ENCODE assay signal across 20 cellular contexts in the genomic region with DNA sequence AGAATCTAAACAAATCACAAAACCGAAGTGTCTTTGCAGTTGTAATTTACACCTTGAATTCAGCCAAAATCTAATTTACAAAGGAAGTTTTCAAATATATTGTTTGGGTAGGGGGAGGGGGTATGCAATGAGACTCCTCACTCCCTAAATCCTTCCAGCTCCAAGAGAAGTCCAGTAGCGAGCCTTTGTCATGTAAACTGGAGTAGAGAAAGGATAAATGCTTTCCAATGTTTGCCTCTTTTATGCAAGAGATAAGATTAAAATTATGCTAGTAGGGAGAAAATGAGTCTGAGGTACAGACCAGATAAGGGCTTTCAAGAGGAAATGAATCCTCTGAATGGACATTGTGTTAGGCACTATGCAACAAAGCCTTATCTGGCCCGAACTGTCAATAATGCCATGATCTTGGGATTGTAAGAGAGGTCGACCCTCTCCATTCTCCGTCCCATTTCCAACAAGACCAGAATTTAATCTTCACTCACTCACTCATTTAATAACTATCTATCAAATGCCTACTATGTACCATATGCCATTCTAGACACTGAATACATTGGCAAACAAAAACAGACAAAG.
"Had no signal": no experiment of that assay in that cellular context is flagged by ENCODE, and none has a peak within 500 bp of the region (broad histone marks: within the 10 kb centered on the region; RNA-seq: fewer than 3 reads in every experiment).

No MANE protein-coding gene starts in this region.

- H3K9me3 ChIP-seq: ascending aorta, breast epithelium, mucosa of descending colon, testis had no signal

- H3K9me3 Mint-ChIP-seq: activated T-helper 17 cell treated with anti-CD3 and anti-CD28 coated beads, Interleukin-2, amount 50 U/mL, for 72 hours; effector memory CD8-positive, alpha-beta T cell; T-helper 1 cell treated with Interleukin-12 subunit alpha and Interleukin-12 subunit beta and Interleukin-4 antibody, amounts not matched to agents 30 μg/mL and 1 μg/mL, for 36 hours had no signal

- H3K4me1 Mint-ChIP-seq: activated T-helper 17 cell treated with anti-CD3 and anti-CD28 coated beads, Interleukin-2, amount 50 U/mL, for 72 hours; naive thymus-derived CD4-positive, alpha-beta T cell had no signal

- DNase-seq: activated naive CD4-positive, alpha-beta T cell treated with Interleukin-2 at 50 U/mL for 16 hours; effector memory CD8-positive, alpha-beta T cell; foreskin melanocyte; head of caudate nucleus; kidney; left lung; mammary epithelial cell; mucosa of descending colon; naive thymus-derived CD4-positive, alpha-beta T cell; stimulated activated CD4-positive, alpha-beta T cell treated with anti-CD3 and anti-CD28 coated beads, Interleukin-12 subunit alpha, Interleukin-12 subunit beta, amount 100 ng/mL, for 4 hours; stimulated activated CD4-positive, alpha-beta T cell treated with anti-CD3 and anti-CD28 coated beads, Interleukin-2, amount 100 ng/mL, for 24 hours; stomach; testis had no signal

- H3K27ac Mint-ChIP-seq: activated T-helper 17 cell treated with anti-CD3 and anti-CD28 coated beads, Interleukin-2, amount 50 U/mL, for 72 hours; dendritic cell treated with granulocyte-macrophage colony-stimulating factor and Interleukin-4, amounts not matched to agents 40 ng/mL and 50 ng/mL, for 4 days; effector memory CD8-positive, alpha-beta T cell; T-helper 1 cell treated with Interleukin-12 subunit alpha and Interleukin-12 subunit beta and Interleukin-4 antibody, amounts not matched to agents 30 μg/mL and 1 μg/mL, for 36 hours had no signal

- H3K4me3 Mint-ChIP-seq: activated T-helper 17 cell treated with anti-CD3 and anti-CD28 coated beads, Interleukin-2, amount 50 U/mL, for 72 hours; dendritic cell treated with granulocyte-macrophage colony-stimulating factor and Interleukin-4, amounts not matched to agents 40 ng/mL and 50 ng/mL, for 4 days; effector memory CD8-positive, alpha-beta T cell; naive thymus-derived CD4-positive, alpha-beta T cell; T-helper 1 cell treated with Interleukin-12 subunit alpha and Interleukin-12 subunit beta and Interleukin-4 antibody, amounts not matched to agents 30 μg/mL and 1 μg/mL, for 36 hours had no signal

- H3K27ac ChIP-seq: ascending aorta, breast epithelium, epithelial cell of prostate, left lung, stomach, testis had no signal

- H3K27me3 ChIP-seq: ascending aorta, breast epithelium, left lung, stomach, testis had no signal

- ATAC-seq: activated CD4-positive, CD25-positive, alpha-beta regulatory T cell treated with anti-CD3 and anti-CD28 coated beads, Interleukin-2, amount 50 U/mL, for 24 hours; activated T-helper 17 cell treated with anti-CD3 and anti-CD28 coated beads, Interleukin-2, amount 50 U/mL, for 72 hours; effector memory CD8-positive, alpha-beta T cell; left lung; mucosa of descending colon; naive thymus-derived CD4-positive, alpha-beta T cell had no signal

- H3K4me3 ChIP-seq: ascending aorta, breast epithelium, left lung, mucosa of descending colon, stomach, testis had no signal

- H3K4me1 ChIP-seq: ascending aorta, breast epithelium, left lung, testis had no signal

- H3K36me3 ChIP-seq: ascending aorta, breast epithelium, left lung, stomach had no signal
